Comparison of ENCODE assay signal across 9 cellular contexts in genomic region chr15:62125763-62126162, GRCh38. TPM values are rescaled to one million over a fixed set of nuclear protein-coding genes. Genes with fewer than 3 reads are reported as not detected.
A peak's percentile ranks its signal among the peaks of the same experiment; 100 is the strongest.
DNase-seq lines count a peak whose midpoint lies in the region; ATAC-seq and TF ChIP-seq lines count a peak whose summit lies in the region.
"Had no signal": no experiment of that assay in that cellular context is flagged by ENCODE, and none has a peak within 500 bp of the region (broad histone marks: within the 10 kb centered on the region; RNA-seq: fewer than 3 reads in every experiment).

No MANE protein-coding gene starts in this region.

- no peak for TF ChIP-seq EP300 in suprapubic skin (IDR thresholded peaks at IDR 0.05)

- no peak for TF ChIP-seq POLR2A in suprapubic skin (IDR thresholded peaks at IDR 0.05)

- no peaks in the 10 kb centered on the region for H3K9me3 ChIP-seq in suprapubic skin

- H3K36me3 ChIP-seq in suprapubic skin: no peaks in the 10 kb centered on the region

- no peaks in the 10 kb centered on the region for H3K27me3 ChIP-seq in suprapubic skin

- H3K4me3 ChIP-seq in epithelial cell of proximal tubule (ENCODE audit: low read depth, low read length) (no peak overlapping the region), suprapubic skin (no peak overlapping the region)

- DNase-seq in DMS79 treated with DMSO at 0.1 percent for 48 hours (lab: John Stamatoyannopoulos, UW): peak; percentile 7
- DNase-seq in DMS79 (lab: John Stamatoyannopoulos, UW): no peak
- peak; percentile 87 for DNase-seq in NCI-H748 (lab: John Stamatoyannopoulos, UW; ENCODE audit: unreplicated experiment)
- no peak for DNase-seq in epithelial cell of proximal tubule (ENCODE audit: low read depth)
- DNase-seq in suprapubic skin (ENCODE audit: low spot score in 2 of 2): no peak
- DNase-seq in NCI-H1930 (lab: John Stamatoyannopoulos, UW): no peak

- TF ChIP-seq CTCF in epithelial cell of proximal tubule (conservative IDR thresholded peaks at IDR 0.05; ENCODE audit: low read depth, low read length): peak; percentile 74
- TF ChIP-seq CTCF in suprapubic skin (IDR thresholded peaks at IDR 0.05): peak; percentile 8 to 28

- ATAC-seq in GM21529 (IDR thresholded peaks at IDR 0.05; ENCODE audit: unreplicated experiment) (no peak), GM21381 (IDR thresholded peaks at IDR 0.05; ENCODE audit: unreplicated experiment) (no peak)

- no peak overlapping the region for H3K27ac ChIP-seq in suprapubic skin

- WGBS in suprapubic skin: 10% methylated on average over 2 of the region's 2 CpGs

- H3K4me1 ChIP-seq in suprapubic skin: peaks cover 2% of the 10 kb centered on the region

RNA-seq across cellular contexts. Expression of gene C2CD4B, which starts 39.3 kb away (rescaled TPM):
- 0.07 and 0.12 TPM in 2 replicates for total RNA-seq in epithelial cell of proximal tubule
- total RNA-seq in suprapubic skin: 1 to 10 TPM in 3 of 4 donors, under 1 TPM in 1; 0.64 to 5.7 (median 3.3) TPM

RNA-seq across cellular contexts. Expression of gene C2CD4A, which starts 59.0 kb away (rescaled TPM):
- total RNA-seq in epithelial cell of proximal tubule: 0.07 and 0.35 TPM in 2 replicates
- under 1 TPM in 2 of 4 donors, not detected in 2; 0.45 to 0.62 TPM for total RNA-seq in suprapubic skin
- total RNA-seq: T-helper 1 cell treated with Interleukin-12 subunit alpha and Interleukin-12 subunit beta and Interleukin-4 antibody, amounts not matched to agents 30 ng/mL and 1 ng/mL, for 36 hours had no signal

Comparison
In these comparisons a context has a peak if more than half of its experiments do, and no peak if none do; other contexts are left out.
1. DNase-seq: peak in DMS79 treated with DMSO at 0.1 percent for 48 hours (single experiment) and NCI-H748 (single experiment); none in DMS79 (single experiment), epithelial cell of proximal tubule (single experiment), suprapubic skin (0 of 2) and NCI-H1930 (0 of 2).